9 cellular contexts compared by ENCODE assay signal in the genomic region with DNA sequence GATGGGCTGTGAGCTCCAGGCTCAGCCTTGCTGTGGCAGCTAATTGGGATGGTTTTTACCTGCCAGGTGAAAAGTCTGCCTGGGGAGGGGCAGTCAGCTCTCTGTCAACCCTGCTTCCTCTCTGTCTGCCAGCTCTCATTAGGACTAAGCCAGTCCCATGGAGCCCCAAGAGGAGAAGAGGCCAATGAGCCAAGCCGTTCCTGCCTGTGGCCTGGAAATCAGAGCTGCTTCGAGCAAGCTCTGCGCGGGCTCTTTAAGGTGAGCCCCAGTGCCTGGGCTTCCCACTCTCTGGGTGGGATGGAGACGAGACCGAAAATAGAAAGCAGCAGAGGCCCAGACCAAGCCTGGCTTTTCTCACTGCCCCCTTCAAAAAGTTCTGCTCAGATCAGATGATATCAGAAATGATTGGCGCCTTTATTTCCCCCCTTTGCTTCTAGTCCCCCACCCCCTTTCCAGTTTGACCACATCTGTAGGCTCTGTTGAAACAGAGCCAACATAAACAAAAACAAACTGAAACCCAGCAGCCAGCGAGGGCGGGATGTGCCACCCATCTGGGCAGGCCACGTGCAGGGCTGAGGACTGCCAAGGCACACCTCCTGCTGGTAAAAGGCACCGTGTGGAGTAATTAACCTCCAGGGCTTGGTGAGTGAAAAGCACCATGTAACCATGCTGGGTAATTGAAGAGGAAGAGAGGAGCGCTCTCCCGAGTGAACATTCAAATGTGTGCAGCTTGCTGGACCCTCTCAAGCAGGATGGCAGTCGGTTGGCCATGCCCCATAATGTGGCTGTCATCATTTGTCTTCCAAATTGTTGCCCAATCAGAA.
DNase-seq lines count a peak whose midpoint lies in the region; ATAC-seq and TF ChIP-seq lines count a peak whose summit lies in the region.
"Had no signal": no experiment of that assay in that cellular context is flagged by ENCODE, and none has a peak within 500 bp of the region (broad histone marks: within the 10 kb centered on the region; RNA-seq: fewer than 3 reads in every experiment).

No MANE protein-coding gene starts in this region.

- no peak for TF ChIP-seq CTCF in progenitor cell of endocrine pancreas (IDR thresholded peaks at IDR 0.05; ENCODE audit: unreplicated experiment)

- no peak overlapping the region for H3K27ac Mint-ChIP-seq in activated naive CD4-positive, alpha-beta T cell treated with anti-CD3 and anti-CD28 coated beads for 36 hours
- H3K27ac Mint-ChIP-seq in progenitor cell of endocrine pancreas: no peak overlapping the region

- DNase-seq in NCI-H1694 treated with DMSO at 0.1 percent for 48 hours (lab: John Stamatoyannopoulos, UW) (peak; percentile 26), iPS-NIHi11 (ENCODE audit: low spot score) (peak; percentile 50), substantia nigra (lab: John Stamatoyannopoulos, UW) (peak in 24 of 49 donors; percentile 14 to 68 (median 40)), progenitor cell of endocrine pancreas (ENCODE audit: low spot score, unreplicated experiment) (no peak)
- DNase-seq in activated naive CD4-positive, alpha-beta T cell treated with anti-CD3 and anti-CD28 coated beads for 36 hours: peak; percentile 61

- H3K9me3 Mint-ChIP-seq in activated naive CD4-positive, alpha-beta T cell treated with anti-CD3 and anti-CD28 coated beads for 36 hours: peaks cover 11% of the 10 kb centered on the region
- H3K9me3 Mint-ChIP-seq in progenitor cell of endocrine pancreas (ENCODE audit: low read depth): no peaks in the 10 kb centered on the region

- intact Hi-C loops in activated naive CD4-positive, alpha-beta T cell treated with anti-CD3 and anti-CD28 coated beads for 36 hours (cut with micrococcal nuclease): no loop called here

- no peak overlapping the region for H3K4me3 Mint-ChIP-seq in activated naive CD4-positive, alpha-beta T cell treated with anti-CD3 and anti-CD28 coated beads for 36 hours
- H3K4me3 Mint-ChIP-seq in progenitor cell of endocrine pancreas (ENCODE audit: low read depth): no peak overlapping the region

- peaks cover 51% of the 10 kb centered on the region for H3K4me1 Mint-ChIP-seq in activated naive CD4-positive, alpha-beta T cell treated with anti-CD3 and anti-CD28 coated beads for 36 hours (ENCODE audit: low read depth)
- H3K4me1 Mint-ChIP-seq in progenitor cell of endocrine pancreas (ENCODE audit: low read depth): peaks cover 9% of the 10 kb centered on the region

- H3K36me3 Mint-ChIP-seq in activated naive CD4-positive, alpha-beta T cell treated with anti-CD3 and anti-CD28 coated beads for 36 hours (ENCODE audit: low read depth): peaks cover 5% of the 10 kb centered on the region
- H3K36me3 Mint-ChIP-seq in progenitor cell of endocrine pancreas (ENCODE audit: insufficient read depth): no peaks in the 10 kb centered on the region

- H3K27ac ChIP-seq in substantia nigra (ENCODE audit: low read depth, low read length, poor library complexity, severe bottlenecking): peak overlapping the region; percentile 77

- H3K27me3 Mint-ChIP-seq in activated naive CD4-positive, alpha-beta T cell treated with anti-CD3 and anti-CD28 coated beads for 36 hours (ENCODE audit: low read depth): no peaks in the 10 kb centered on the region
- H3K27me3 Mint-ChIP-seq in progenitor cell of endocrine pancreas: peaks cover 16% of the 10 kb centered on the region

- CTCF ChIA-PET in activated naive CD4-positive, alpha-beta T cell treated with anti-CD3 and anti-CD28 coated beads for 36 hours (lab: Charles Lee): no interaction called here

- ATAC-seq in GM18868 (IDR thresholded peaks at IDR 0.05; ENCODE audit: unreplicated experiment) (peak; percentile 50), GM21529 (IDR thresholded peaks at IDR 0.05; ENCODE audit: unreplicated experiment) (no peak), HG02938 (IDR thresholded peaks at IDR 0.05; ENCODE audit: unreplicated experiment) (no peak)
- ATAC-seq: K562 had no signal
